In genomic region chr6:127539292-127539691, GRCh38 we compare ENCODE assay signal across 1 cellular context.
TF ChIP-seq lines count a peak whose summit lies in the region.

No MANE protein-coding gene starts in this region.

TF ChIP-seq in K562, 482 proteins besides CTCF, POLR2A, EP300 and RAD21 (continued from another document):
- TF ChIP-seq NKRF (IDR thresholded peaks at IDR 0.05; ENCODE audit: borderline replicate concordance), result no peak
- no peak for TF ChIP-seq FOXM1 (IDR thresholded peaks at IDR 0.05; ENCODE audit: low read depth)
- TF ChIP-seq FOXM1 (CRISPR knock-in tag; IDR thresholded peaks at IDR 0.05; ENCODE audit: low read depth), result no peak
